Comparison of ENCODE assay signal across 26 cellular contexts in the genomic region with DNA sequence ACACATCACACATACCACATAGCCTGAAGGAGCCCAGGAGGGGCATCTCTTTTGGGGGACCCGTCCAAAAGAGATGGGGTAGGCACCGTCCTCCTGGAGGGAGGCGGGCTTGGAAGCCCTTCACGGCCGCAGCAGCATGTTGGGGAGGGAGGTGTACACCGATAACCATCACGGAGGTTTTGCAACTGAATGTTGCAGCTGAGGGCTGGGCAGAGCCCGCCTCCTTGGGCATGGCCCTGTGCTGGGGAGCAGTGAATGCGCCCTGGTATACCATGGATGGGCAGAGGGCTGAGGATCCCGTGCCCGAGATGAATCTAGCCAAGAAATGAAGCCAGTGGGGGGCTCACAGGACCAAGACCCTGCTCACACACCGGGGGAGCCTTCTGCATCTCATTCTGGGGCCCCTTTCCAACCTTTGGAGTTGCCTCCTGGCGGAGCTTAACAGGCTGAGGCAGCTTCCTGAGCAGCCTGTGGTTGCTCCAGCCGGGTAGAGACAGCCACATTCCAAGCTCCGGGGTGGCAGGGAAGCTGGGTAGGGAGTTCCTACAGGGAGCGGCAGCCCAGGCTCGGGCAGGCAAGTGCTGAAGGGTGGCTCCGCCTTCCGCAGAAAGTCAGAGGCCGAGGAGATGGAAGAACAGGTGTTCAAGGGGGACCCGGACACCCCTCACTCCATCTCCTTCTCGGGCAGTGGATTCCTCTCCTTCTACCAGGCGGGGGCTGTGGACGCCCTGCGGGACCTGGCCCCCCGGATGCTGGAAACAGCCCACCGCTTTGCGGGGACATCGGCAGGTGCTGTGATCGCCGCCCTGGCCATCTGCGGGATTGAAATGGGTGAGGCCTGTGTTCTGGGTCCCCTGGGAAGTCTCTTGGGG. TPM values are rescaled to one million over a fixed set of nuclear protein-coding genes. Genes with fewer than 3 reads are reported as not detected.
DNase-seq lines count a peak whose midpoint lies in the region; ATAC-seq and TF ChIP-seq lines count a peak whose summit lies in the region.
"Had no signal": no experiment of that assay in that cellular context is flagged by ENCODE, and none has a peak within 500 bp of the region (broad histone marks: within the 10 kb centered on the region; RNA-seq: fewer than 3 reads in every experiment).

A gene with protein sequence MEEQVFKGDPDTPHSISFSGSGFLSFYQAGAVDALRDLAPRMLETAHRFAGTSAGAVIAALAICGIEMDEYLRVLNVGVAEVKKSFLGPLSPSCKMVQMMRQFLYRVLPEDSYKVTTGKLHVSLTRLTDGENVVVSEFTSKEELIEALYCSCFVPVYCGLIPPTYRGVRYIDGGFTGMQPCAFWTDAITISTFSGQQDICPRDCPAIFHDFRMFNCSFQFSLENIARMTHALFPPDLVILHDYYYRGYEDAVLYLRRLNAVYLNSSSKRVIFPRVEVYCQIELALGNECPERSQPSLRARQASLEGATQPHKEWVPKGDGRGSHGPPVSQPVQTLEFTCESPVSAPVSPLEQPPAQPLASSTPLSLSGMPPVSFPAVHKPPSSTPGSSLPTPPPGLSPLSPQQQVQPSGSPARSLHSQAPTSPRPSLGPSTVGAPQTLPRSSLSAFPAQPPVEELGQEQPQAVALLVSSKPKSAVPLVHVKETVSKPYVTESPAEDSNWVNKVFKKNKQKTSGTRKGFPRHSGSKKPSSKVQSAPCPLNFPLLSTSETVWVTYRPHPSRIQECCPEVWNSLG (plus strand): TSS at position 227 of the 872 bp plus-strand sequence. CDS start 400 bp downstream, at position 627.

- H2AFZ ChIP-seq in HCT116 (ENCODE audit: low read depth, low read length, poor library complexity, severe bottlenecking) (no peak within 1 kb of the TSS), neural progenitor cell (replicated peaks) (no peak within 1 kb of the TSS)

- peaks cover 14% of the 10 kb centered on the region for H3K27me3 Mint-ChIP-seq in neural progenitor cell (ENCODE audit: insufficient read depth, low read depth)

- ATAC-seq in HCT116 (0 out of 2 replicates have a peak, but pooled peaks have one; percentile 25), RWPE2 (ENCODE audit: low read depth) (peak; percentile 70), GM18511 (IDR thresholded peaks at IDR 0.05; ENCODE audit: unreplicated experiment) (no peak)
- ATAC-seq: activated naive CD8-positive, alpha-beta T cell treated with anti-CD3 and anti-CD28 coated beads, Interleukin-2, amount 50 U/mL, for 24 hours; left lung; mucosa of descending colon; PC-3; psoas muscle; T-helper 17 cell had no signal

- DNase-seq in HCT116 (ENCODE audit: low read depth, low spot score) (no peak), RWPE2 (ENCODE audit: low spot score) (no peak), epithelial cell of esophagus (ENCODE audit: low read depth) (peak; percentile 84), neural progenitor cell (ENCODE audit: low spot score) (peak; percentile 16), DMS 273 (lab: John Stamatoyannopoulos, UW; ENCODE audit: unreplicated experiment) (no peak), dedifferentiated amniotic fluid mesenchymal stem cell (ENCODE audit: extremely low spot score) (no peak), NCI-H345 treated with DMSO at 0.1 percent for 48 hours (lab: John Stamatoyannopoulos, UW; ENCODE audit: unreplicated experiment) (no peak)
- DNase-seq: activated CD4-positive, alpha-beta T cell treated with anti-CD3 and anti-CD28 coated beads, Interleukin-2, amount 50 U/mL, for 1 hour; activated naive CD8-positive, alpha-beta T cell treated with anti-CD3 and anti-CD28 coated beads, Interleukin-2, amount 50 U/mL, for 24 hours; CD8-positive, alpha-beta memory T cell; DND-41; HFFc6; mucosa of descending colon; NCI-H1694; PC-3; psoas muscle; small intestine; stimulated activated CD4-positive, alpha-beta T cell treated with anti-CD3 and anti-CD28 coated beads, Interleukin-4, amount 100 ng/mL, for 24 hours; T-helper 17 cell had no signal

- no peaks in the 10 kb centered on the region for H3K36me3 Mint-ChIP-seq in neural progenitor cell
- H3K36me3 Mint-ChIP-seq: type B pancreatic cell had no signal

- no peaks in the 10 kb centered on the region for H3K9me3 Mint-ChIP-seq in neural progenitor cell
- H3K9me3 Mint-ChIP-seq: type B pancreatic cell had no signal

- POLR2A ChIA-PET in HCT116 (lab: Charles Lee): no interaction called here

- no peaks in the 10 kb centered on the region for H3F3A ChIP-seq in neural progenitor cell (ENCODE audit: low read depth)

- no peaks in the 10 kb centered on the region for H3K79me2 ChIP-seq in HCT116 (ENCODE audit: insufficient read depth, low read length)
- no peaks in the 10 kb centered on the region for H3K79me2 ChIP-seq in neural progenitor cell (ENCODE audit: low read depth)

- H3K27ac Mint-ChIP-seq in neural progenitor cell: peak within 1 kb of the TSS; percentile 47
- H3K27ac Mint-ChIP-seq: activated naive CD8-positive, alpha-beta T cell treated with anti-CD3 and anti-CD28 coated beads, Interleukin-2, amount 50 U/mL, for 24 hours; HFFc6; stimulated activated naive CD8-positive, alpha-beta T cell treated with anti-CD3 and anti-CD28 coated beads, Interleukin-15, Interleukin-2, amounts not matched to agents 100 ng/mL and 50 ng/mL, for 24 hours; T-helper 17 cell had no signal

- H3K9me3 ChIP-seq in HCT116 (ENCODE audit: control insufficient read depth in 1 of 2, insufficient read depth in 1 of 2, low read depth in 1 of 2, low read length in 2 of 2): no peaks in the 10 kb centered on the region
- H3K9me3 ChIP-seq in RWPE2 (ENCODE audit: severe bottlenecking): no peaks in the 10 kb centered on the region
- no peaks in the 10 kb centered on the region for H3K9me3 ChIP-seq in neural progenitor cell (ENCODE audit: low read depth)
- H3K9me3 ChIP-seq: psoas muscle had no signal

- H3K4me1 ChIP-seq in HCT116 (ENCODE audit: control insufficient read depth in 1 of 2, insufficient read depth in 2 of 2, low read length in 2 of 2) (peaks cover 0 to 8% of the 10 kb centered on the region in 2 experiments; a peak in 1 of 4 replicates), RWPE2 (ENCODE audit: insufficient read depth, poor library complexity, severe bottlenecking) (no peaks in the 10 kb centered on the region), neural progenitor cell (no peaks in the 10 kb centered on the region)
- H3K4me1 ChIP-seq: left lung, psoas muscle had no signal

- no peak within 1 kb of the TSS for H3K27ac ChIP-seq in HCT116 (ENCODE audit: low read depth, low read length)
- no peak within 1 kb of the TSS for H3K27ac ChIP-seq in RWPE2 (ENCODE audit: poor library complexity, severe bottlenecking)
- no peak within 1 kb of the TSS for H3K27ac ChIP-seq in neural progenitor cell
- H3K27ac ChIP-seq: cardiac muscle cell, esophagus muscularis mucosa, left lung, psoas muscle, VCaP had no signal

- H3K4me1 Mint-ChIP-seq in neural progenitor cell: peaks cover 4% of the 10 kb centered on the region
- H3K4me1 Mint-ChIP-seq: activated naive CD8-positive, alpha-beta T cell treated with anti-CD3 and anti-CD28 coated beads, Interleukin-2, amount 50 U/mL, for 24 hours; CD8-positive, alpha-beta memory T cell had no signal

- H3K27me3 ChIP-seq in HCT116 (ENCODE audit: insufficient read depth, low read length): peaks cover 7% of the 10 kb centered on the region; the same call in 1 of the 2 replicates
- H3K27me3 ChIP-seq in RWPE2 (ENCODE audit: insufficient read depth, poor library complexity, severe bottlenecking): no peaks in the 10 kb centered on the region
- H3K27me3 ChIP-seq in neural progenitor cell: no peaks in the 10 kb centered on the region
- H3K27me3 ChIP-seq: cardiac muscle cell had no signal

- no peak for TF ChIP-seq CTCF in HCT116 (IDR thresholded peaks at IDR 0.05 in 2 of 3, conservative IDR thresholded peaks at IDR 0.05 in 1 of 3; ENCODE audit: borderline replicate concordance in 1 of 3, insufficient read depth in 1 of 3, low read depth in 2 of 3, low read length in 2 of 3)
- TF ChIP-seq CTCF in RWPE2 (IDR thresholded peaks at IDR 0.05; ENCODE audit: poor library complexity, severe bottlenecking): no peak
- no peak for TF ChIP-seq CTCF in epithelial cell of esophagus (IDR thresholded peaks at IDR 0.05; ENCODE audit: insufficient read depth, low read depth, low read length, missing control alignments)
- TF ChIP-seq CTCF in neural progenitor cell (IDR thresholded peaks at IDR 0.05): no peak

- H3K36me3 ChIP-seq in HCT116 (ENCODE audit: control insufficient read depth in 1 of 2, insufficient read depth in 2 of 2, low read length in 2 of 2) (no peaks in the 10 kb centered on the region), RWPE2 (ENCODE audit: low read depth) (no peaks in the 10 kb centered on the region), neural progenitor cell (no peaks in the 10 kb centered on the region)
- H3K36me3 ChIP-seq: cardiac muscle cell, esophagus muscularis mucosa, left lung had no signal

- no peaks in the 10 kb centered on the region for H3K9me2 ChIP-seq in HCT116 (ENCODE audit: insufficient read depth)

- TF ChIP-seq RAD21 in HCT116 (IDR thresholded peaks at IDR 0.05; ENCODE audit: low read depth): no peak

- H3K4me3 ChIP-seq in HCT116 (replicated peaks in 1 of 2; ENCODE audit: low read depth in 1 of 2, low read length in 2 of 2): no peak within 1 kb of the TSS
- no peak within 1 kb of the TSS for H3K4me3 ChIP-seq in RWPE2 (ENCODE audit: severe bottlenecking)
- H3K4me3 ChIP-seq in epithelial cell of esophagus (ENCODE audit: low read length): no peak within 1 kb of the TSS
- H3K4me3 ChIP-seq in neural progenitor cell: no peak within 1 kb of the TSS
- H3K4me3 ChIP-seq: cardiac muscle cell, esophagus muscularis mucosa, left lung, mucosa of descending colon, psoas muscle had no signal

- RAD21 ChIA-PET in HCT116 (lab: Charles Lee; ENCODE audit: low non-redundant PET in 1 of 2, low total read pairs in 2 of 2, uncharacterized antibody in 2 of 2, unreplicated experiment in 2 of 2): no interaction called here

- BruUV-seq in HCT116 (replicated peaks; lab: Mats Ljungman, UMichigan): no TSS peak

- no peak for TF ChIP-seq POLR2A in HCT116 (IDR thresholded peaks at IDR 0.05; ENCODE audit: borderline replicate concordance, extremely low read depth, insufficient read depth, insufficient read length)

- H3K4me3 Mint-ChIP-seq in neural progenitor cell: no peak within 1 kb of the TSS
- H3K4me3 Mint-ChIP-seq: activated naive CD8-positive, alpha-beta T cell treated with anti-CD3 and anti-CD28 coated beads, Interleukin-2, amount 50 U/mL, for 24 hours; CD8-positive, alpha-beta memory T cell; HFFc6; stimulated activated naive CD8-positive, alpha-beta T cell treated with anti-CD3 and anti-CD28 coated beads, Interleukin-15, Interleukin-2, amounts not matched to agents 100 ng/mL and 50 ng/mL, for 24 hours; T-helper 17 cell had no signal

- H4K20me1 ChIP-seq in HCT116 (ENCODE audit: insufficient read depth) (no peaks in the 10 kb centered on the region), neural progenitor cell (ENCODE audit: low read depth) (no peaks in the 10 kb centered on the region)

- CTCF ChIA-PET in HCT116 (lab: Charles Lee): no interaction called here

- H3K4me2 ChIP-seq in HCT116 (ENCODE audit: low read length): no peak within 1 kb of the TSS
- H3K4me2 ChIP-seq in neural progenitor cell: no peak within 1 kb of the TSS

- intact Hi-C loops in HCT116 (cut with micrococcal nuclease): no loop called here

- H3K9ac ChIP-seq in HCT116 (ENCODE audit: low read length) (no peak within 1 kb of the TSS), neural progenitor cell (no peak within 1 kb of the TSS)

TF ChIP-seq in HCT116, 20 proteins besides CTCF, POLR2A, EP300 and RAD21 (continues in another document):
- no peak for TF ChIP-seq SP1 (IDR thresholded peaks at IDR 0.05; ENCODE audit: low read depth)

RNA-seq across cellular contexts. Expression of the gene that starts here (rescaled TPM):
- total RNA-seq in HCT116 (2021; ENCODE audit: unreplicated experiment) (0.10 TPM), neural progenitor cell (ENCODE audit: low replicate concordance) (not detected in 2 replicates)
- 0.17 and 0.25 TPM in 2 replicates for polyA plus RNA-seq in HCT116 (2012)
- total RNA-seq: cardiac muscle cell; CD8-positive, alpha-beta memory T cell; HFFc6; psoas muscle had no signal
- polyA plus RNA-seq: cardiac muscle cell; CD8-positive, alpha-beta memory T cell had no signal

Comparison
In these comparisons a context has a peak if more than half of its experiments do, and no peak if none do; other contexts are left out.
1. Peak in ATAC-seq in HCT116; RNA of the gene not detected or under 1 TPM.
2. Peak in DNase-seq in neural progenitor cell; RNA of the gene not detected or under 1 TPM.